Comparison of ENCODE assay signal across 1 cellular context in genomic region chr1:27527223-27527856, GRCh38.
TF ChIP-seq lines count a peak whose summit lies in the region.

No MANE protein-coding gene starts in this region.

TF ChIP-seq in GM12878, 131 proteins besides CTCF, POLR2A, EP300 and RAD21 (continued from another document):
- TF ChIP-seq BCL3 (IDR thresholded peaks at IDR 0.05; ENCODE audit: borderline replicate concordance, insufficient read depth, low read depth, low read length, poor library complexity, severe bottlenecking) (no peak), JUND (IDR thresholded peaks at IDR 0.05; ENCODE audit: low read depth, low read length) (no peak), SIN3A (IDR thresholded peaks at IDR 0.05; ENCODE audit: low read depth, low read length) (peak; percentile 82; the same call in 1 of the 2 replicates), CBFB (IDR thresholded peaks at IDR 0.05; ENCODE audit: low read depth) (no peak), ELK1 (IDR thresholded peaks at IDR 0.05; ENCODE audit: low read depth, low read length) (no peak), SP1 (IDR thresholded peaks at IDR 0.05; ENCODE audit: low read depth, low read length) (no peak), KAT2A (conservative IDR thresholded peaks at IDR 0.05; ENCODE audit: control insufficient read depth, low read depth, low read length) (no peak), CHD2 (IDR thresholded peaks at IDR 0.05; ENCODE audit: borderline replicate concordance, low read depth, low read length) (no peak), TCF3 (IDR thresholded peaks at IDR 0.05; ENCODE audit: borderline replicate concordance, insufficient read depth, low read depth, low read length) (0 out of 2 replicates have a peak, but pooled peaks have one; percentile 78), ATF7 (IDR thresholded peaks at IDR 0.05; ENCODE audit: low read depth) (no peak)
